5 cellular contexts compared by ENCODE assay signal in genomic region chr7:72729130-72729529, GRCh38.
DNase-seq lines count a peak whose midpoint lies in the region; ATAC-seq, FAIRE-seq and TF ChIP-seq lines count a peak whose summit lies in the region.
"Not testable (repeated sequence)": the region's sequence is repeated elsewhere in the genome, so short reads cannot be mapped to it uniquely, and the experiment has no call there.

No MANE protein-coding gene starts in this region.

- H2AK5ac ChIP-seq in H1 (ENCODE audit: low read depth, low read length) = peak overlapping the region; percentile 39; the same call in 1 of the 2 replicates

- not testable (repeated sequence) for TF ChIP-seq RAD21 in H1 (IDR thresholded peaks at IDR 0.05 in 1 of 2, conservative IDR thresholded peaks at IDR 0.05 in 1 of 2; ENCODE audit: low read depth in 2 of 2, low read length in 2 of 2)

- ATAC-seq in Right ventricle myocardium superior (ENCODE audit: poor library complexity) = peak; percentile 68

- not testable (repeated sequence) for H3K4ac ChIP-seq in H1 (replicated peaks; ENCODE audit: insufficient read length, low read depth, low read length)

- not testable (repeated sequence) for H3K4me3 Mint-ChIP-seq in astrocyte (ENCODE audit: unreplicated experiment)

- H3K4me3 ChIP-seq in astrocyte (ENCODE audit: insufficient read depth, low read depth, low read length); H1 (ENCODE audit: extremely low read depth in 1 of 4, insufficient read depth in 2 of 4, low read depth in 3 of 4, low read length in 4 of 4); keratinocyte (ENCODE audit: control insufficient read depth in 2 of 3, extremely low read depth in 1 of 3, insufficient read depth in 2 of 3, low read depth in 1 of 3, low read length in 3 of 3): not testable (repeated sequence)

- not testable (repeated sequence) for DNase-seq in GM12891 (ENCODE audit: insufficient read length, low spot score); astrocyte (ENCODE audit: low read depth); H1 (ENCODE audit: low read depth in 1 of 2, low spot score in 2 of 2); Right ventricle myocardium superior; keratinocyte (ENCODE audit: low read depth, low spot score)

- H3K56ac ChIP-seq in H1 (replicated peaks; ENCODE audit: insufficient read length, low read depth, low read length) = not testable (repeated sequence)

- not testable (repeated sequence) for H3K27me3 ChIP-seq in astrocyte (ENCODE audit: insufficient read depth, low read length); H1 (replicated peaks in 1 of 4; ENCODE audit: control insufficient read depth in 3 of 4, extremely low read depth in 1 of 4, insufficient read depth in 3 of 4, low read length in 3 of 4); keratinocyte (ENCODE audit: control insufficient read depth, extremely low read depth, insufficient read depth, low read length)

- H2AFZ ChIP-seq in astrocyte (ENCODE audit: low read depth, low read length); H1 (ENCODE audit: low read length); keratinocyte (ENCODE audit: control insufficient read depth, low read length): not testable (repeated sequence)

- not testable (repeated sequence) for H3K36me3 Mint-ChIP-seq in astrocyte (ENCODE audit: low read depth, unreplicated experiment)

- not testable (repeated sequence) for H4K20me1 ChIP-seq in astrocyte (ENCODE audit: insufficient read depth, low read length); H1 (replicated peaks in 1 of 2; ENCODE audit: control insufficient read depth in 1 of 2, insufficient read depth in 2 of 2, low read length in 2 of 2); keratinocyte (ENCODE audit: control insufficient read depth, extremely low read depth, insufficient read depth, low read length)

- H3K18ac ChIP-seq in H1 (ENCODE audit: extremely low read depth, low read length) = not testable (repeated sequence)

- H3K4me1 ChIP-seq in astrocyte (ENCODE audit: insufficient read depth, low read length); H1 (replicated peaks in 1 of 4; ENCODE audit: control insufficient read depth in 3 of 4, insufficient read depth in 4 of 4, low read length in 3 of 4); keratinocyte (ENCODE audit: control insufficient read depth, extremely low read depth, insufficient read depth, low read length): not testable (repeated sequence)

- H3K4me1 Mint-ChIP-seq in astrocyte (ENCODE audit: low read depth, unreplicated experiment) = not testable (repeated sequence)

- not testable (repeated sequence) for H4K91ac ChIP-seq in H1 (replicated peaks; ENCODE audit: insufficient read length, low read length)

- peaks cover 27% of the 10 kb centered on the region for H3K9me3 Mint-ChIP-seq in astrocyte (ENCODE audit: unreplicated experiment)

- dilution Hi-C loops in keratinocyte (cut with MboI; ENCODE audit: extremely low pct_ligation_motif_present, low sequenced_read_pairs) = not testable (repeated sequence)

- H3K9me1 ChIP-seq in keratinocyte (ENCODE audit: control insufficient read depth, extremely low read depth, insufficient read depth, low read length) = not testable (repeated sequence)

- intact Hi-C loops in Right ventricle myocardium superior (cut with DNase I) = not testable (repeated sequence)

- H3K23me2 ChIP-seq in H1 (ENCODE audit: low read depth, low read length) = not testable (repeated sequence)

- H3K23ac ChIP-seq in H1 (ENCODE audit: insufficient read length) = not testable (repeated sequence)

- H3K27me3 Mint-ChIP-seq in astrocyte (ENCODE audit: low read depth, unreplicated experiment) = not testable (repeated sequence)

- 86% methylated on average over 2 of the region's 2 CpGs; no CpG with 5 or more reads in 1 of the 2 experiments for WGBS in H1 (ENCODE audit: extremely low coverage in 1 of 2, insufficient coverage in 1 of 2, insufficient read length in 1 of 2, insufficient replicate concordance in 2 of 2, low coverage in 1 of 2, low lambda C conversion rate in 2 of 2, missing lambda C conversion rate in 1 of 2), 2 experiments

- TF ChIP-seq POLR2A in GM12891 (IDR thresholded peaks at IDR 0.05; ENCODE audit: low read depth, low read length); H1 (IDR thresholded peaks at IDR 0.05; ENCODE audit: control extremely low read depth in 1 of 2, low read depth in 2 of 2, low read length in 2 of 2): not testable (repeated sequence)

- not testable (repeated sequence) for H2BK5ac ChIP-seq in H1 (ENCODE audit: low read depth, low read length)

- not testable (repeated sequence) for TF ChIP-seq CTCF in astrocyte (IDR thresholded peaks at IDR 0.05; ENCODE audit: insufficient read depth, low read depth, low read length); H1 (IDR thresholded peaks at IDR 0.05; ENCODE audit: control extremely low read depth in 1 of 3, insufficient read depth in 1 of 3, low read depth in 1 of 3, low read length in 3 of 3); keratinocyte (optimal IDR thresholded peaks at IDR 0.05 in 1 of 3, IDR thresholded peaks at IDR 0.05 in 1 of 3, conservative IDR thresholded peaks at IDR 0.05 in 1 of 3; ENCODE audit: extremely low read depth in 1 of 3, insufficient read depth in 2 of 3, low read length in 3 of 3)

- H4K5ac ChIP-seq in H1 (ENCODE audit: insufficient read length, low read depth, low read length) = not testable (repeated sequence)

- not testable (repeated sequence) for TF ChIP-seq EP300 in H1 (IDR thresholded peaks at IDR 0.05; ENCODE audit: borderline replicate concordance in 1 of 2, low read depth in 2 of 2, low read length in 2 of 2)

- not testable (repeated sequence) for H2BK120ac ChIP-seq in H1 (replicated peaks; ENCODE audit: low read depth, low read length)

- not testable (repeated sequence) for H3K27ac Mint-ChIP-seq in astrocyte (ENCODE audit: unreplicated experiment)

- POLR2A ChIA-PET in H1 (lab: Charles Lee; ENCODE audit: partially characterized antibody) = not testable (repeated sequence)

- FAIRE-seq in GM12891 (lab: Jason Lieb, UNC) = peak; percentile 13
- FAIRE-seq in astrocyte (lab: Jason Lieb, UNC) = peak; percentile 60
- peak; percentile 69 for FAIRE-seq in H1 (lab: Jason Lieb, UNC)
- FAIRE-seq in keratinocyte (lab: Jason Lieb, UNC) = peak; percentile 51

- not testable (repeated sequence) for H2BK12ac ChIP-seq in H1 (ENCODE audit: low read depth, low read length)

- not testable (repeated sequence) for H2BK15ac ChIP-seq in H1 (ENCODE audit: low read length)

- not testable (repeated sequence) for H3K27ac ChIP-seq in astrocyte (ENCODE audit: low read depth, low read length); H1 (ENCODE audit: low read depth, low read length); keratinocyte (ENCODE audit: control insufficient read depth, insufficient read depth, low read length)

- H3K9ac ChIP-seq in astrocyte (ENCODE audit: low read length); H1 (replicated peaks in 1 of 4; ENCODE audit: extremely low read depth in 1 of 4, low read depth in 3 of 4, low read length in 3 of 4); keratinocyte (ENCODE audit: control insufficient read depth, extremely low read depth, insufficient read depth, low read length): not testable (repeated sequence)

- CTCF ChIA-PET in H1 (lab: Charles Lee; ENCODE audit: partially characterized antibody) = not testable (repeated sequence)

- not testable (repeated sequence) for H3K36me3 ChIP-seq in astrocyte (ENCODE audit: insufficient read depth, low read length); H1 (ENCODE audit: control insufficient read depth in 2 of 4, insufficient read depth in 4 of 4, low read length in 3 of 4); keratinocyte (ENCODE audit: control insufficient read depth in 2 of 2, extremely low read depth in 1 of 2, insufficient read depth in 2 of 2, low read length in 2 of 2)

- H3K4me2 ChIP-seq in astrocyte (ENCODE audit: low read length); H1 (ENCODE audit: insufficient read depth in 1 of 2, low read depth in 2 of 2, low read length in 2 of 2); keratinocyte (ENCODE audit: control insufficient read depth, extremely low read depth, insufficient read depth, low read depth, low read length): not testable (repeated sequence)

- H3K9me3 ChIP-seq in astrocyte (ENCODE audit: insufficient read depth, low read depth, low read length); H1 (ENCODE audit: insufficient read depth in 2 of 2, low read depth in 1 of 2, low read length in 1 of 2); keratinocyte (ENCODE audit: control insufficient read depth, low read depth, low read length): not testable (repeated sequence)

- H3K14ac ChIP-seq in H1 (ENCODE audit: insufficient read length) = not testable (repeated sequence)

- H3K79me2 ChIP-seq in astrocyte (ENCODE audit: insufficient read depth, low read length); keratinocyte (ENCODE audit: control insufficient read depth, insufficient read depth, low read length): not testable (repeated sequence)
- peaks cover 0 to 30% of the 10 kb centered on the region in 2 experiments; a peak in 2 of 4 replicates for H3K79me2 ChIP-seq in H1 (ENCODE audit: control insufficient read depth in 1 of 2, insufficient read depth in 2 of 2, low read length in 2 of 2)

- H4K8ac ChIP-seq in H1 (ENCODE audit: extremely low read depth, insufficient read depth, low read length) = not testable (repeated sequence)

- not testable (repeated sequence) for H3K79me1 ChIP-seq in H1 (ENCODE audit: low read depth, low read length)

- not testable (repeated sequence) for H2BK20ac ChIP-seq in H1 (ENCODE audit: low read length)
